ENCODE assay signal across 10 cellular contexts in genomic region chr4:11548529-11549176, GRCh38.
DNase-seq lines count a peak whose midpoint lies in the region; ATAC-seq and TF ChIP-seq lines count a peak whose summit lies in the region.
"Had no signal": no experiment of that assay in that cellular context is flagged by ENCODE, and none has a peak within 500 bp of the region (broad histone marks: within the 10 kb centered on the region; RNA-seq: fewer than 3 reads in every experiment).

No MANE protein-coding gene starts in this region.

- H2BK15ac ChIP-seq in neuronal stem cell (ENCODE audit: low read length): no peak overlapping the region

- no peak overlapping the region for H2AK5ac ChIP-seq in neuronal stem cell (ENCODE audit: low read depth, low read length)

- no peak overlapping the region for H3K23ac ChIP-seq in neuronal stem cell (ENCODE audit: low read depth, low read length, poor library complexity)

- H3K9ac ChIP-seq in neuronal stem cell (ENCODE audit: low read depth, low read length, poor library complexity): no peak overlapping the region

- whole genome bisulfite sequencing in transverse colon (ENCODE audit: low coverage in 1 of 2), 2 donors: 60% methylated on average over 2 of the region's 2 CpGs; no CpG with 5 or more reads in 1 of the 2 donors
- WGBS in neuronal stem cell (ENCODE audit: extremely low coverage in 2 of 2, insufficient read length in 2 of 2, insufficient replicate concordance in 1 of 2), 2 donors: no CpG with 5 or more reads among the region's 2 CpGs

- no peak for TF ChIP-seq EP300 in transverse colon (IDR thresholded peaks at IDR 0.05; ENCODE audit: low read depth)

- H3K4me2 ChIP-seq in neuronal stem cell (ENCODE audit: insufficient read depth, low read length, poor library complexity, severe bottlenecking): no peak overlapping the region

- no peak overlapping the region for H2AFZ ChIP-seq in neuronal stem cell (ENCODE audit: low read length)

- H3K36me3 ChIP-seq in transverse colon (no peaks in the 10 kb centered on the region), neuronal stem cell (replicated peaks in 1 of 2; ENCODE audit: control insufficient read depth in 2 of 2, insufficient read depth in 2 of 2, low read length in 2 of 2) (no peaks in the 10 kb centered on the region)

- intact Hi-C loops in transverse colon (cut with DNase I; ENCODE audit: low total_unique reads): no loop called here

- no peak overlapping the region for H4K8ac ChIP-seq in neuronal stem cell (ENCODE audit: low read depth, low read length)

- TF ChIP-seq POLR2A in transverse colon (IDR thresholded peaks at IDR 0.05): no peak

- in situ Hi-C loops in transverse colon (cut with MboI; ENCODE audit: low pct_ligation_motif_present in 1 of 4, low pct_unique_long_range_greater_than_20kb in 1 of 4, low sequenced_read_pairs in 3 of 4): no loop called here

- no peak overlapping the region for H4K91ac ChIP-seq in neuronal stem cell (ENCODE audit: low read depth, low read length, poor library complexity)

- H3K4me3 ChIP-seq in transverse colon (no peak overlapping the region), neuronal stem cell (ENCODE audit: low read length in 2 of 2) (no peak overlapping the region)

- no peak overlapping the region for H3K18ac ChIP-seq in neuronal stem cell (ENCODE audit: low read length)

- H3K4me1 ChIP-seq in transverse colon: no peaks in the 10 kb centered on the region
- no peaks in the 10 kb centered on the region for H3K4me1 ChIP-seq in neuronal stem cell (ENCODE audit: control insufficient read depth in 2 of 2, insufficient read depth in 1 of 2, low read depth in 1 of 2, low read length in 2 of 2)

- no peak overlapping the region for H3K27ac ChIP-seq in transverse colon
- H3K27ac ChIP-seq in neuronal stem cell (replicated peaks; ENCODE audit: low read length): no peak overlapping the region

- no peaks in the 10 kb centered on the region for H3K9me3 ChIP-seq in transverse colon
- H3K9me3 ChIP-seq in neuronal stem cell (replicated peaks in 1 of 2; ENCODE audit: control insufficient read depth in 2 of 2, insufficient read depth in 1 of 2, low read depth in 1 of 2, low read length in 2 of 2): no peaks in the 10 kb centered on the region

- H3K27me3 ChIP-seq in transverse colon: no peaks in the 10 kb centered on the region
- no peaks in the 10 kb centered on the region for H3K27me3 ChIP-seq in neuronal stem cell (ENCODE audit: control insufficient read depth in 3 of 3, insufficient read depth in 3 of 3, low read depth in 1 of 3, low read length in 3 of 3)

- no peak for TF ChIP-seq CTCF in transverse colon (IDR thresholded peaks at IDR 0.05)

- H3K4ac ChIP-seq in neuronal stem cell (ENCODE audit: low read length): no peak overlapping the region

- H2BK5ac ChIP-seq in neuronal stem cell (ENCODE audit: low read length): no peak overlapping the region

- no peak overlapping the region for H2BK120ac ChIP-seq in neuronal stem cell (ENCODE audit: low read depth, low read length)

- H3K79me1 ChIP-seq in neuronal stem cell (ENCODE audit: low read depth, low read length): no peaks in the 10 kb centered on the region

- ATAC-seq in GM18502 (IDR thresholded peaks at IDR 0.05; ENCODE audit: poor library complexity, unreplicated experiment) (peak; percentile 88), GM21423 (IDR thresholded peaks at IDR 0.05; ENCODE audit: unreplicated experiment) (peak; percentile 99), HG03354 (IDR thresholded peaks at IDR 0.05; ENCODE audit: poor library complexity, severe bottlenecking, unreplicated experiment) (peak; percentile 99), esophagus mucosa (peak; percentile 93)
- ATAC-seq: Panc1 had no signal

- DNase-seq in transverse colon: no peak
- DNase-seq in neuronal stem cell (ENCODE audit: low spot score): no peak
- no peak for DNase-seq in NCI-H128 (lab: John Stamatoyannopoulos, UW; ENCODE audit: unreplicated experiment)
- no peak for DNase-seq in activated CD4-positive, alpha-beta T cell treated with anti-CD3 and anti-CD28 coated beads for 4 hours
- DNase-seq: occipital lobe had no signal

- no peak overlapping the region for H2BK12ac ChIP-seq in neuronal stem cell (ENCODE audit: low read length)

- no peak overlapping the region for H3K14ac ChIP-seq in neuronal stem cell (ENCODE audit: low read length)
